ENCODE assay signal across 30 cellular contexts in genomic region chr1:43337588-43337987, GRCh38. TPM values are rescaled to one million over a fixed set of nuclear protein-coding genes. Genes with fewer than 3 reads are reported as not detected.
"Had no signal": no experiment of that assay in that cellular context is flagged by ENCODE, and none has a peak within 500 bp of the region (broad histone marks: within the 10 kb centered on the region; RNA-seq: fewer than 3 reads in every experiment).

TSS of gene MPL (plus strand) at chr1:43337818. CDS start at chr1:43337849, 31 bp downstream.

- DNase-seq: activated B cell treated with CpG ODN at 0.5 μM for 24 hours; activated CD4-positive, alpha-beta T cell treated with anti-CD3 and anti-CD28 coated beads for 36 hours; activated CD4-positive, alpha-beta T cell treated with anti-CD3 and anti-CD28 coated beads, Interleukin-2, amount 50 U/mL, for 4 hours; activated CD8-positive, alpha-beta memory T cell treated with anti-CD3 and anti-CD28 coated beads for 24 hours; activated CD8-positive, alpha-beta memory T cell treated with anti-CD3 and anti-CD28 coated beads, Interleukin-2, amount 50 U/mL, for 4 hours; activated naive CD4-positive, alpha-beta T cell treated with anti-CD3 and anti-CD28 coated beads for 36 hours; activated naive CD8-positive, alpha-beta T cell treated with anti-CD3 and anti-CD28 coated beads, Interleukin-2, amount 10 ng/mL, durations not matched to agents 7 days and 5 days; activated T-cell treated with anti-CD3 and anti-CD28 coated beads, Interleukin-2, amount 50 U/mL, for 24 hours; amniotic stem cell; cerebellar nuclear complex; foreskin fibroblast; kidney glomerular epithelial cell; left ventricle myocardium inferior; ovary; stimulated activated CD4-positive, alpha-beta T cell treated with anti-CD3 and anti-CD28 coated beads, Interleukin-4, amount 100 ng/mL, for 24 hours; stomach; T-helper 9 cell; transverse colon had no signal

- H3K27me3 ChIP-seq: hepatocyte, neutrophil, ovary, stomach, transverse colon, vagina had no signal

- H3K27ac ChIP-seq: coronary artery, epithelial cell of prostate, hepatocyte, left ventricle myocardium inferior, neutrophil, ovary, prostate gland, stomach, transverse colon, vagina had no signal

- H3K36me3 ChIP-seq: left ventricle myocardium inferior, neutrophil, ovary, prostate gland, stomach, transverse colon, vagina had no signal

- H3K79me2 ChIP-seq: hepatocyte had no signal

- H3K9me3 ChIP-seq: left ventricle myocardium inferior, neutrophil, ovary, prostate gland, stomach, transverse colon, vagina had no signal

- H3K4me3 ChIP-seq: coronary artery, hepatocyte, left ventricle myocardium inferior, ovary, prostate gland, stomach, transverse colon, vagina had no signal

- H3K4me1 ChIP-seq: prostate gland, stomach, transverse colon, vagina had no signal

- H3K4me2 ChIP-seq: hepatocyte had no signal

- ATAC-seq: activated CD4-positive, alpha-beta T cell treated with anti-CD3 and anti-CD28 coated beads for 36 hours had no signal

RNA-seq across cellular contexts. Expression of gene MPL, which starts in this region (rescaled TPM):
- total RNA-seq: activated B cell treated with CpG ODN at 0.5 μM for 24 hours; activated CD4-positive, alpha-beta T cell treated with anti-CD3 and anti-CD28 coated beads for 36 hours; activated naive CD4-positive, alpha-beta T cell treated with anti-CD3 and anti-CD28 coated beads for 36 hours; activated naive CD8-positive, alpha-beta T cell treated with anti-CD3 and anti-CD28 coated beads, Interleukin-2, amount 10 ng/mL, durations not matched to agents 7 days and 5 days; bronchial epithelial cell; fibroblast of lung; glomerular endothelial cell; hepatocyte; natural killer cell treated with Interleukin-12 subunit alpha and Interleukin-12 subunit beta and Interleukin-15 and Interleukin-18, amount 100 ng/mL, for 72 hours; prostate gland; stomach; T-helper 1 cell treated with Interleukin-12 subunit alpha and Interleukin-12 subunit beta and Interleukin-4 antibody, amounts not matched to agents 30 ng/mL and 1 ng/mL, for 36 hours; temporal lobe; vagina had no signal
- polyA plus RNA-seq: fibroblast of lung, stomach had no signal
